Comparison of ENCODE assay signal across 19 cellular contexts in the genomic region with DNA sequence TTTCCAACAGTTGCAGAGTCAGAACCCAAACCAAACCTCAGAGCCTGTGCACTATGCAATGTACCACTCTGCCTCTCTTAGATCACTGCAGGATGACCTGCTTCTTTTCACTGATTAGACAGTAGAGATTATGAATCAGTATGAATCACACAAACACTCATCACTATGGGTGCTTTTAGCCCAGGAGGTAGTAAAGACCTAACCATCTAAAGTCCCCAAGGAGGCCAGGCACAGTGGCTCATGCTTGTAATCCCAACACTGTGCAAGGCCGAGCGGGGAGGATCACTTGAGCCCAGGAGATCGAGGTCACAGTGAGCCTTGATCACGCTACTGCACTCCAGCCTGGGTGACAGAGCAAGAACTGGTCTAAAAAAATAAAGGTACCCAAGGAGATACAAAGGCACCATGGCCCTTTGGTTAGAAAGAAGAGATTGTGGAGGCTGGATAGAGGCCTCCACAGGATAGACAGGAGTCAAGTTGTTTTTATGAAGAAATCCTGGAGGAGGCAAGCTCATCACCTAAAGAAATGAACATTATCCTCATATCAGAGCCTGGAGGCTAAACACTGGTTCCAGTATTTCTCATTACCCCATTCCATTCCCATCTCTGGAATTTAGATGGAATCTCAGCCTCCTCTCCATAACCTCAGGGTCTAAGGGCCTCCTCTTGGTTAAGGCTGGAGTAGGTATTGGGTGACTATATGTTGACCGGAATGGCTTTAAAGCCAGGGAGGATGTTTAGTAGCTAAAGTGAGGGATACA. TPM values are rescaled to one million over a fixed set of nuclear protein-coding genes. Genes with fewer than 3 reads are reported as not detected.
DNase-seq lines count a peak whose midpoint lies in the region; FAIRE-seq and TF ChIP-seq lines count a peak whose summit lies in the region.
"Had no signal": no experiment of that assay in that cellular context is flagged by ENCODE, and none has a peak within 500 bp of the region (broad histone marks: within the 10 kb centered on the region; RNA-seq: fewer than 3 reads in every experiment).

No MANE protein-coding gene starts in this region.

- H3K36me3 ChIP-seq in brain microvascular endothelial cell (replicated peaks) (no peaks in the 10 kb centered on the region), ascending aorta (peaks cover 14 to 23% of the 10 kb centered on the region in 2 donors), suprapubic skin (peaks cover 36% of the 10 kb centered on the region)

- CTCF ChIA-PET in RWPE1 (lab: Yijun Ruan, JAX), result interaction anchor here (2.1 to 4.6 kb wide), 3 partner anchors 12 to 73 kb away, joined by 11 to 38 read pairs (median 25); no protein-coding TSS in a partner anchor

- H3K9me3 ChIP-seq in ascending aorta (no peaks in the 10 kb centered on the region), suprapubic skin (no peaks in the 10 kb centered on the region)
- H3K9me3 ChIP-seq: thoracic aorta had no signal

- intact Hi-C loops in ascending aorta (cut with DNase I), result no loop called here

- H3K27me3 ChIP-seq in brain microvascular endothelial cell (replicated peaks) (no peaks in the 10 kb centered on the region), ascending aorta (no peaks in the 10 kb centered on the region), suprapubic skin (no peaks in the 10 kb centered on the region)

- peak; percentile 10 for DNase-seq in stimulated activated CD4-positive, alpha-beta T cell treated with anti-CD3 and anti-CD28 coated beads, Interleukin-4, amount 100 ng/mL, for 24 hours
- DNase-seq in stimulated activated CD4-positive, alpha-beta T cell treated with anti-CD3 and anti-CD28 coated beads, Interleukin-12 subunit alpha, Interleukin-12 subunit beta, amount 100 ng/mL, for 4 hours, result no peak
- peak; percentile 70 for DNase-seq in RWPE1 (ENCODE audit: low spot score)
- peak; percentile 76 for DNase-seq in brain microvascular endothelial cell
- DNase-seq in urothelium cell line (ENCODE audit: low spot score), result no peak
- DNase-seq in ascending aorta (ENCODE audit: low spot score in 2 of 2), result no peak
- no peak for DNase-seq in suprapubic skin (ENCODE audit: low spot score in 2 of 2)
- no peak for DNase-seq in activated effector memory CD4-positive, alpha-beta T cell treated with anti-CD3 and anti-CD28 coated beads, Interleukin-2, amount 50 U/mL, for 16 hours
- DNase-seq: activated CD8-positive, alpha-beta memory T cell treated with anti-CD3 and anti-CD28 coated beads, Interleukin-2, amount 50 U/mL, for 48 hours; left colon; NCI-H1417 treated with DMSO at 0.1 percent for 48 hours; NCI-H748 treated with DMSO at 0.1 percent for 48 hours; nucleus accumbens; stimulated activated CD4-positive, alpha-beta T cell treated with anti-CD3 and anti-CD28 coated beads, Interleukin-2, amount 100 ng/mL, for 48 hours; SW 1271 had no signal

- H3K4me3 ChIP-seq in brain microvascular endothelial cell (ENCODE audit: low read depth, low read length) (no peak overlapping the region), ascending aorta (no peak overlapping the region), suprapubic skin (no peak overlapping the region)
- H3K4me3 ChIP-seq: GM12878, thoracic aorta had no signal

- no peak overlapping the region for H3K27ac ChIP-seq in RWPE1
- H3K27ac ChIP-seq in brain microvascular endothelial cell, result no peak overlapping the region
- no peak overlapping the region for H3K27ac ChIP-seq in ascending aorta
- no peak overlapping the region for H3K27ac ChIP-seq in suprapubic skin
- H3K27ac ChIP-seq: thoracic aorta had no signal

- TF ChIP-seq POLR2A in suprapubic skin (IDR thresholded peaks at IDR 0.05), result no peak

- POLR2A ChIA-PET in RWPE1 (lab: Yijun Ruan, JAX; ENCODE audit: low non-redundant PET), result interaction anchor here (0.5 kb wide), 1 partner anchor 12 kb away, joined by 5 read pairs; no protein-coding TSS in a partner anchor

- no peak for TF ChIP-seq EP300 in suprapubic skin (IDR thresholded peaks at IDR 0.05)

- in situ Hi-C loops in brain microvascular endothelial cell (cut with HindIII; ENCODE audit: low pct_ligation_motif_present, low sequenced_read_pairs), result loop anchor here (25.0 kb wide), 1 partner anchor 169 kb away; a partner anchor contains a TSS

- TF ChIP-seq CTCF in RWPE1 (conservative IDR thresholded peaks at IDR 0.05; ENCODE audit: low read depth) (no peak), brain microvascular endothelial cell (IDR thresholded peaks at IDR 0.05; ENCODE audit: low read depth, low read length, missing control alignments) (no peak), ascending aorta (IDR thresholded peaks at IDR 0.05) (no peak), suprapubic skin (IDR thresholded peaks at IDR 0.05) (no peak)

- 97% methylated on average over 5 of the region's 5 CpGs for WGBS in suprapubic skin

- FAIRE-seq in urothelium cell line (lab: Jason Lieb, UNC), result peak; percentile 59
- FAIRE-seq: GM12878 had no signal

- H3K4me1 ChIP-seq in ascending aorta (no peaks in the 10 kb centered on the region), suprapubic skin (no peaks in the 10 kb centered on the region)

RNA-seq across cellular contexts. Expression of a gene that starts 12.9 kb away (rescaled TPM):
- total RNA-seq in ascending aorta (9.2 TPM), suprapubic skin (10 to 100 TPM in 3 of 4 donors, 1 to 10 TPM in 1; 9.3 to 36.9 (median 12.7) TPM)

RNA-seq across cellular contexts. Expression of a gene that starts 22.9 kb away (rescaled TPM):
- 71.1 TPM for total RNA-seq in ascending aorta
- total RNA-seq in suprapubic skin, result 100 to 1,000 TPM; 156 to 176 (median 164) TPM

RNA-seq across cellular contexts. Expression of a gene that starts 29.0 kb away (rescaled TPM):
- total RNA-seq in ascending aorta, result 4.7 TPM
- 10 to 100 TPM; 13.5 to 43.5 (median 22.1) TPM for total RNA-seq in suprapubic skin

RNA-seq across cellular contexts. Expression of a gene that starts 44.0 kb away (rescaled TPM):
- total RNA-seq in ascending aorta, result not detected
- under 1 TPM in 1 of 4 donors, not detected in 3; 0.34 TPM for total RNA-seq in suprapubic skin
- total RNA-seq: chondrocyte, fibroblast of lung, GM12878, left colon, thoracic aorta had no signal

Comparison
In these comparisons a context has a peak if more than half of its experiments do, and no peak if none do; other contexts are left out.
1. DNase-seq: peak in stimulated activated CD4-positive, alpha-beta T cell treated with anti-CD3 and anti-CD28 coated beads, Interleukin-4, amount 100 ng/mL, for 24 hours (single experiment), RWPE1 (single experiment) and brain microvascular endothelial cell (single experiment); none in stimulated activated CD4-positive, alpha-beta T cell treated with anti-CD3 and anti-CD28 coated beads, Interleukin-12 subunit alpha, Interleukin-12 subunit beta, amount 100 ng/mL, for 4 hours (single experiment), urothelium cell line (single experiment), ascending aorta (0 of 2), suprapubic skin (0 of 2) and activated effector memory CD4-positive, alpha-beta T cell treated with anti-CD3 and anti-CD28 coated beads, Interleukin-2, amount 50 U/mL, for 16 hours (single experiment).